1 cellular context compared by ENCODE assay signal in genomic region chr18:11906181-11906580, GRCh38.
TF ChIP-seq lines count a peak whose summit lies in the region.

No MANE protein-coding gene starts in this region.

TF ChIP-seq in WTC11, 78 proteins besides CTCF, POLR2A, EP300 and RAD21 (continued from another document):
- TF ChIP-seq ZNF671 (CRISPR knock-in tag; IDR thresholded peaks at IDR 0.05) (no peak), PRRX2 (CRISPR knock-in tag; IDR thresholded peaks at IDR 0.05) (no peak), OVOL2 (CRISPR knock-in tag; IDR thresholded peaks at IDR 0.05; ENCODE audit: borderline replicate concordance) (no peak), NFATC4 (CRISPR knock-in tag; IDR thresholded peaks at IDR 0.05) (no peak), ATF1 (CRISPR knock-in tag; IDR thresholded peaks at IDR 0.05) (no peak), JUN (CRISPR knock-in tag; IDR thresholded peaks at IDR 0.05) (no peak), CBFB (CRISPR knock-in tag; IDR thresholded peaks at IDR 0.05; ENCODE audit: low read depth) (no peak)
